ENCODE assay signal across 11 cellular contexts in the genomic region with DNA sequence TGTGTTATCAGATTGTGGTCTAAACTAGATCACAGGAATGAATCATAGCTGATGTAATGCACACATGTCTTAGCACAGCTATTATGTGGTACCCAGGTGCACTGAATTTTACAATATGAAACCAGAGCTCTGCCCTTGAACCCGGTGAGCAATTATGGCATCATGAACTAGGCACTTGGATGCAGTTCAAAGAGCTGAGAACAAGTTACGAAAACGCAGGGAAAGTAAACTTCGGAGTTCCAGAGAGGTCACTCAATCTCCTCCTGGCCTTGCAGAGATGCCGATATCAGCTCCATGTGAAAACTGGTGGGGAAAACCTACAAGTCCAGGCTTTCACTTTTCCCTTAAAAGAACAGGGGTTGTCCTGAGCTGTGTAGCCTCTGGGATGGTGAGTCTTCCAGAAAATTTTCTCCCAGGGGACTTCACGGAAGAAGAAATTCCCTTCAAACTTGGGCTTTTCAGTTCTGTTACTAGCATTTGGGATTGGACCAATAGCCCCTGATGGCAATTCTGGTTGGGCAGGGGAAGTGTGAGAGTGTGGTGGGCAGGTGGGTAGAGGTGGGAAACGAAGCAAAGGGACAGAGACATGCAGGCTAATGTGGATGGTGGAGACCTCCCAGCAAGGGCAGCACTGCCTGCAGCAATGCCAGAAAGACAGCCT.
DNase-seq lines count a peak whose midpoint lies in the region; ATAC-seq and TF ChIP-seq lines count a peak whose summit lies in the region.
"Had no signal": no experiment of that assay in that cellular context is flagged by ENCODE, and none has a peak within 500 bp of the region (broad histone marks: within the 10 kb centered on the region; RNA-seq: fewer than 3 reads in every experiment).

No MANE protein-coding gene starts in this region.

- no peak overlapping the region for H3K9ac ChIP-seq in PC-3 (ENCODE audit: low read length)
- no peak overlapping the region for H3K9ac ChIP-seq in H9 (ENCODE audit: extremely low read depth, insufficient read length, low read length)
- H3K9ac ChIP-seq: BLaER1 treated with 17β-estradiol and CSF1 and Interleukin-3, amounts not matched to agents 10 nM and 100 nM had no signal

- no peak overlapping the region for H2BK120ac ChIP-seq in H9 (ENCODE audit: low read depth, low read length, poor library complexity, severe bottlenecking)

- H4K91ac ChIP-seq in H9 (ENCODE audit: insufficient read length, low read depth, low read length), result no peak overlapping the region

- no peak overlapping the region for H2BK20ac ChIP-seq in H9 (ENCODE audit: low read depth, low read length, poor library complexity, severe bottlenecking)

- H4K8ac ChIP-seq in H9 (replicated peaks; ENCODE audit: insufficient read length, low read depth, low read length), result no peak overlapping the region

- no peaks in the 10 kb centered on the region for H3K9me3 Mint-ChIP-seq in activated CD8-positive, alpha-beta T cell treated with anti-CD3 and anti-CD28 coated beads for 36 hours
- H3K9me3 Mint-ChIP-seq in activated CD8-positive, alpha-beta T cell treated with anti-CD3 and anti-CD28 coated beads, Interleukin-2, amount 10 ng/mL, durations not matched to agents 7 days and 5 days (ENCODE audit: insufficient read depth), result no peaks in the 10 kb centered on the region
- peaks cover 14 to 16% of the 10 kb centered on the region in 2 experiments for H3K9me3 Mint-ChIP-seq in H9

- WGBS in H9 (ENCODE audit: extremely low coverage, insufficient read length, low lambda C conversion rate), result no CpG with 5 or more reads among the region's 7 CpGs

- no peak overlapping the region for H2BK15ac ChIP-seq in H9 (ENCODE audit: low read depth, low read length)

- no peak for TF ChIP-seq CTCF in activated CD8-positive, alpha-beta T cell treated with anti-CD3 and anti-CD28 coated beads for 36 hours (IDR thresholded peaks at IDR 0.05)
- TF ChIP-seq CTCF in PC-3 (conservative IDR thresholded peaks at IDR 0.05; ENCODE audit: low read depth, low read length), result no peak
- no peak for TF ChIP-seq CTCF in epithelial cell of proximal tubule (conservative IDR thresholded peaks at IDR 0.05; ENCODE audit: low read depth, low read length)
- no peak for TF ChIP-seq CTCF in H9 (conservative IDR thresholded peaks at IDR 0.05)

- H3K9me3 ChIP-seq in PC-3 (ENCODE audit: low read length) (no peaks in the 10 kb centered on the region), H9 (ENCODE audit: control insufficient read depth, low read depth, low read length) (no peaks in the 10 kb centered on the region)

- H3K23ac ChIP-seq in H9 (ENCODE audit: insufficient read length, low read depth, low read length), result no peak overlapping the region

- BruUV-seq in PC-3 (replicated peaks; lab: Mats Ljungman, UMichigan), result no TSS peak

- POLR2A ChIA-PET in activated CD8-positive, alpha-beta T cell treated with anti-CD3 and anti-CD28 coated beads for 36 hours (lab: Charles Lee), result no interaction called here
- POLR2A ChIA-PET in activated CD8-positive, alpha-beta T cell treated with anti-CD3 and anti-CD28 coated beads, Interleukin-2, amount 10 ng/mL, durations not matched to agents 7 days and 5 days (lab: Charles Lee), result no interaction called here
- POLR2A ChIA-PET in PC-3 (lab: Charles Lee; ENCODE audit: unreplicated experiment), result no interaction called here

- H3K27ac Mint-ChIP-seq in activated CD8-positive, alpha-beta T cell treated with anti-CD3 and anti-CD28 coated beads for 36 hours, result no peak overlapping the region
- no peak overlapping the region for H3K27ac Mint-ChIP-seq in activated CD8-positive, alpha-beta T cell treated with anti-CD3 and anti-CD28 coated beads, Interleukin-2, amount 10 ng/mL, durations not matched to agents 7 days and 5 days
- no peak overlapping the region for H3K27ac Mint-ChIP-seq in H9

- no peaks in the 10 kb centered on the region for H3F3A ChIP-seq in PC-3 (ENCODE audit: low read length, unreplicated experiment)

- H2AFZ ChIP-seq in PC-3 (ENCODE audit: low read length) (peak overlapping the region; percentile 70; the same call in 1 of the 2 replicates), H9 (ENCODE audit: low read length) (no peak overlapping the region)

- no peaks in the 10 kb centered on the region for H3K4me1 Mint-ChIP-seq in activated CD8-positive, alpha-beta T cell treated with anti-CD3 and anti-CD28 coated beads for 36 hours (ENCODE audit: low read depth)
- no peaks in the 10 kb centered on the region for H3K4me1 Mint-ChIP-seq in activated CD8-positive, alpha-beta T cell treated with anti-CD3 and anti-CD28 coated beads, Interleukin-2, amount 10 ng/mL, durations not matched to agents 7 days and 5 days (ENCODE audit: low read depth)
- peaks cover 25 to 27% of the 10 kb centered on the region in 2 experiments for H3K4me1 Mint-ChIP-seq in H9

- H4K20me1 ChIP-seq in PC-3 (ENCODE audit: low read length) (no peaks in the 10 kb centered on the region), H9 (ENCODE audit: control insufficient read depth, insufficient read depth, insufficient read length) (no peaks in the 10 kb centered on the region)
- H4K20me1 ChIP-seq: BLaER1 treated with 17β-estradiol and CSF1 and Interleukin-3, amounts not matched to agents 10 nM and 100 nM had no signal

- H3K27ac ChIP-seq in PC-3 (ENCODE audit: low read length) (peak overlapping the region; percentile 67), H9 (ENCODE audit: insufficient read length, low read depth, low read length) (no peak overlapping the region)
- H3K27ac ChIP-seq: BLaER1 treated with 17β-estradiol and CSF1 and Interleukin-3, amounts not matched to agents 10 nM and 100 nM had no signal

- H3K79me1 ChIP-seq in H9 (ENCODE audit: insufficient read depth, low read depth, low read length, poor library complexity, severe bottlenecking), result no peaks in the 10 kb centered on the region

- no peak overlapping the region for H3T11ph ChIP-seq in H9 (ENCODE audit: low read length)

- no peak overlapping the region for H3K14ac ChIP-seq in H9 (ENCODE audit: insufficient read depth, low read length)

- no peak overlapping the region for H2AK5ac ChIP-seq in H9 (ENCODE audit: insufficient read length, low read length)

- intact Hi-C loops in activated CD8-positive, alpha-beta T cell treated with anti-CD3 and anti-CD28 coated beads for 36 hours (cut with micrococcal nuclease), result no loop called here
- intact Hi-C loops in PC-3 (cut with micrococcal nuclease), result loop anchor here (1.0 to 10.0 kb wide), 5 partner anchors 70 to 330 kb away; no protein-coding TSS in a partner anchor
- intact Hi-C loops in sciatic nerve (cut with DNase I), result no loop called here

- H3K4me3 ChIP-seq in PC-3 (ENCODE audit: low read length) (peak overlapping the region; percentile 4; the same call in 1 of the 2 replicates), epithelial cell of proximal tubule (ENCODE audit: low read depth, low read length) (no peak overlapping the region)
- H3K4me3 ChIP-seq: BLaER1 treated with 17β-estradiol and CSF1 and Interleukin-3, amounts not matched to agents 10 nM and 100 nM had no signal

- no peak overlapping the region for H3K4me3 Mint-ChIP-seq in activated CD8-positive, alpha-beta T cell treated with anti-CD3 and anti-CD28 coated beads for 36 hours
- H3K4me3 Mint-ChIP-seq in activated CD8-positive, alpha-beta T cell treated with anti-CD3 and anti-CD28 coated beads, Interleukin-2, amount 10 ng/mL, durations not matched to agents 7 days and 5 days, result no peak overlapping the region
- no peak overlapping the region for H3K4me3 Mint-ChIP-seq in H9

- no peak overlapping the region for H4K5ac ChIP-seq in H9 (ENCODE audit: insufficient read length, low read depth, low read length)

- DNase-seq in activated CD8-positive, alpha-beta T cell treated with anti-CD3 and anti-CD28 coated beads for 36 hours, result peak; percentile 35
- no peak for DNase-seq in activated CD8-positive, alpha-beta T cell treated with anti-CD3 and anti-CD28 coated beads, Interleukin-2, amount 10 ng/mL, durations not matched to agents 7 days and 5 days
- DNase-seq in PC-3 (peak; percentile 90), epithelial cell of proximal tubule (ENCODE audit: low read depth) (peak; percentile 59), sciatic nerve (ENCODE audit: low spot score) (no peak), H9 (no peak), NCI-H1930 (lab: John Stamatoyannopoulos, UW) (no peak), nucleus accumbens (lab: John Stamatoyannopoulos, UW) (no peak)
- DNase-seq: OCI-M1; stimulated activated CD4-positive, alpha-beta T cell treated with anti-CD3 and anti-CD28 coated beads, Interleukin-4, amount 100 ng/mL, for 4 hours had no signal

- H3K27me3 Mint-ChIP-seq in activated CD8-positive, alpha-beta T cell treated with anti-CD3 and anti-CD28 coated beads for 36 hours, result peaks cover 7% of the 10 kb centered on the region
- no peaks in the 10 kb centered on the region for H3K27me3 Mint-ChIP-seq in activated CD8-positive, alpha-beta T cell treated with anti-CD3 and anti-CD28 coated beads, Interleukin-2, amount 10 ng/mL, durations not matched to agents 7 days and 5 days (ENCODE audit: low read depth)
- H3K27me3 Mint-ChIP-seq in H9 (ENCODE audit: low read depth), result no peaks in the 10 kb centered on the region; the same call in 1 of the 2 replicates

- no peaks in the 10 kb centered on the region for H3K36me3 Mint-ChIP-seq in activated CD8-positive, alpha-beta T cell treated with anti-CD3 and anti-CD28 coated beads for 36 hours (ENCODE audit: low read depth)
- H3K36me3 Mint-ChIP-seq in activated CD8-positive, alpha-beta T cell treated with anti-CD3 and anti-CD28 coated beads, Interleukin-2, amount 10 ng/mL, durations not matched to agents 7 days and 5 days (ENCODE audit: low read depth), result no peaks in the 10 kb centered on the region
- peaks cover 6 to 21% (median 15%) of the 10 kb centered on the region in 3 experiments; a peak in 6 of 7 replicates for H3K36me3 Mint-ChIP-seq in H9 (ENCODE audit: insufficient read depth in 1 of 3, low read depth in 3 of 3)

- no peaks in the 10 kb centered on the region for H3K79me2 ChIP-seq in PC-3 (ENCODE audit: low read length)
- no peaks in the 10 kb centered on the region for H3K79me2 ChIP-seq in H9 (ENCODE audit: insufficient read depth, low read length)

- H2BK5ac ChIP-seq in H9 (ENCODE audit: insufficient read length, low read length), result no peak overlapping the region

- no peak overlapping the region for H3K18ac ChIP-seq in H9 (ENCODE audit: insufficient read length, low read depth, low read length)

- H2BK12ac ChIP-seq in H9 (ENCODE audit: insufficient read length, low read depth, low read length), result no peak overlapping the region

- H3K36me3 ChIP-seq in PC-3 (ENCODE audit: low read depth, low read length), result no peaks in the 10 kb centered on the region
- H3K36me3 ChIP-seq: BLaER1 treated with 17β-estradiol and CSF1 and Interleukin-3, amounts not matched to agents 10 nM and 100 nM had no signal

- peak; percentile 58 for ATAC-seq in activated CD8-positive, alpha-beta T cell treated with anti-CD3 and anti-CD28 coated beads for 36 hours
- no peak for ATAC-seq in activated CD8-positive, alpha-beta T cell treated with anti-CD3 and anti-CD28 coated beads, Interleukin-2, amount 10 ng/mL, durations not matched to agents 7 days and 5 days
- ATAC-seq in PC-3, result peak; percentile 62
- peak; percentile 74 for ATAC-seq in sciatic nerve

- no peaks in the 10 kb centered on the region for H3K9me2 ChIP-seq in PC-3 (replicated peaks; ENCODE audit: low read length)

- no peak overlapping the region for H3K56ac ChIP-seq in H9 (ENCODE audit: insufficient read length, low read depth, low read length)

- no peaks in the 10 kb centered on the region for H3K27me3 ChIP-seq in PC-3 (ENCODE audit: low read length)
- H3K27me3 ChIP-seq in H9 (ENCODE audit: insufficient read depth, low read length), result no peaks in the 10 kb centered on the region
- H3K27me3 ChIP-seq: BLaER1 treated with 17β-estradiol and CSF1 and Interleukin-3, amounts not matched to agents 10 nM and 100 nM had no signal

- H3K4ac ChIP-seq in H9 (ENCODE audit: low read depth, low read length), result no peak overlapping the region

- H3K4me1 ChIP-seq in PC-3 (ENCODE audit: insufficient read depth, low read length) (peaks cover 33% of the 10 kb centered on the region), H9 (ENCODE audit: insufficient read depth, low read length) (0 out of 2 replicates have a peak, but pooled peaks cover 5% of the 10 kb centered on the region)

- CTCF ChIA-PET in activated CD8-positive, alpha-beta T cell treated with anti-CD3 and anti-CD28 coated beads for 36 hours (lab: Charles Lee), result interaction anchor here (0.9 kb wide), 2 partner anchors 13 to 233 kb away, joined by 3 to 4 read pairs; no protein-coding TSS in a partner anchor
- CTCF ChIA-PET in activated CD8-positive, alpha-beta T cell treated with anti-CD3 and anti-CD28 coated beads, Interleukin-2, amount 10 ng/mL, durations not matched to agents 7 days and 5 days (lab: Charles Lee), result no interaction called here
- CTCF ChIA-PET in PC-3 (lab: Charles Lee), result interaction anchor here (0.5 to 1.1 kb wide), 4 partner anchors 225 to 865 kb away, joined by 3 to 5 read pairs (median 4); no protein-coding TSS in a partner anchor

- H3K4me2 ChIP-seq in PC-3 (ENCODE audit: low read length) (peak overlapping the region; percentile 78), H9 (ENCODE audit: insufficient read depth, insufficient read length, low read length) (no peak overlapping the region)
- H3K4me2 ChIP-seq: BLaER1 treated with 17β-estradiol and CSF1 and Interleukin-3, amounts not matched to agents 10 nM and 100 nM had no signal

- no peaks in the 10 kb centered on the region for H3K23me2 ChIP-seq in H9 (ENCODE audit: insufficient read length, low read depth, low read length, poor library complexity, severe bottlenecking)

Comparison
In these comparisons a context has a peak if more than half of its experiments do, and no peak if none do; other contexts are left out.
1. DNase-seq: peak in activated CD8-positive, alpha-beta T cell treated with anti-CD3 and anti-CD28 coated beads for 36 hours (single experiment), PC-3 (single experiment) and epithelial cell of proximal tubule (single experiment); none in activated CD8-positive, alpha-beta T cell treated with anti-CD3 and anti-CD28 coated beads, Interleukin-2, amount 10 ng/mL, durations not matched to agents 7 days and 5 days (single experiment), sciatic nerve (single experiment), H9 (single experiment), NCI-H1930 (0 of 2) and nucleus accumbens (0 of 56).